8 cellular contexts compared by ENCODE assay signal in the genomic region with DNA sequence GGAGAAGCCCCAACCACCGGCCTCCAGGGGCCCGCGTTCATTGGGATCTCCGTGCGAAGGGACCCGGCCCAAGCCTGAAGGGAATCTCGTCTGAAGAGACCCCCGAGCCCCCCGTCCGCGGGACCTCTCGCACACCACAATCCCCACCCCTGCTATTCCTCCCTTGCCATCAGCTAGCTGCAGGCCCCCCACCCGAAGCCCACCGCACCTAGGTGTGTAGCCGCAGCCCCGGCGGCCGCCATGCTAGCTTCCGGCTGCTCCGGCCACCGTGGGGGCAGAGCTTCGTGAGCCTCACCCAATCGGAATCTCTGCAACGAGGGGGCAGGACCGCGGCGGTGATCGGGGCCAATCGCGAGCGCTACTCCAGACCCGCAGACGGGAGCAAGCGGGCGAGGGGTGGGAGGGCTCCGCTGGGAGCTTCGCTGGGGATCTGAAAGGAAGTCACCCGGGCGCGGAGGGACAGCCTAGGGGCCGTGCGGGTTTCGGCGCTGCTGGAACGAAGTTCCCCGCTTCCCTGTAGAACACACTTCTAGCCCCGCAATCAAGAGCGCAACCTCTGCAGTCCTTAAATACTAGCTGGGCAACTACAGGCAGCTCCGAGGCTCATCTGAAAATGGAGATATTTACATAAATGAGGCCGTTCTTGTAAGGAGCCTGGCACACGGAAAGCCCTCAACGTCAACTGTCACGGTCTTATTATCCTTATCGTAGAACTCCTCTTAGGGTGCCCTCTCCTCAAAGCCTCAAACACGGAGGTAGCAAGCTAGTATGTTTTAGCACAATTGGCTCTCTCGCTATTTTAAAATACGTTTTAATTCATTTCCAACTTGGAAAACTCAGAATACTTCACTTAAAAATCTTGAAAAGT. TPM values are rescaled to one million over a fixed set of nuclear protein-coding genes. Genes with fewer than 3 reads are reported as not detected.
A peak's percentile ranks its signal among the peaks of the same experiment; 100 is the strongest.
DNase-seq lines count a peak whose midpoint lies in the region; ATAC-seq and TF ChIP-seq lines count a peak whose summit lies in the region.

Gene PIGS (minus strand): TSS at position 270 of the 868 bp plus-strand sequence. CDS start 28 bp downstream, at position 242.

- H3K27ac ChIP-seq in AG04450 (ENCODE audit: low read depth, low read length): no peak within 1 kb of the TSS
- H3K27ac ChIP-seq in caudate nucleus (ENCODE audit: low read depth, low read length): peak within 1 kb of the TSS; percentile 69

- H3K27me3 Mint-ChIP-seq in immature natural killer cell (ENCODE audit: low read depth in 3 of 3): peaks cover 2 to 5% (median 3%) of the 10 kb centered on the region in 3 donors

- no peaks in the 10 kb centered on the region for H3K27me3 ChIP-seq in AG04450 (ENCODE audit: control insufficient read depth, insufficient read depth, low read length)

- no peaks in the 10 kb centered on the region for H3K9me3 Mint-ChIP-seq in immature natural killer cell

- DNase-seq in AG04450 (ENCODE audit: low read depth, low spot score) (peak; percentile 66), NCI-H226 (peak; percentile 91), caudate nucleus (lab: John Stamatoyannopoulos, UW) (peak in 60 of 61 donors; percentile 35 to 98 (median 94)), immature natural killer cell (peak; percentile 89 to 90 (median 89)), smooth muscle cell of the brain vasculature (ENCODE audit: low read depth, low spot score) (peak; percentile 73)
- peak; percentile 76 to 88 (median 84) for DNase-seq in activated CD4-positive, CD25-positive, alpha-beta regulatory T cell (lab: John Stamatoyannopoulos, UW)

- H3K4me3 ChIP-seq in AG04450 (ENCODE audit: low read depth, low read length): peak within 1 kb of the TSS; percentile 99

- POLR2A ChIA-PET in AG04450 (lab: Yijun Ruan, JAX): interaction anchor here (0.9 to 1.9 kb wide), 4 partner anchors 10 to 74 kb away, joined by 3 to 10 read pairs (median 3); partner anchors contain the start of genes BLTP2 and UNC119

- CTCF ChIA-PET in AG04450 (lab: Charles Lee): interaction anchor here (1.0 kb wide), 1 partner anchor 24 kb away, joined by 3 read pairs; no protein-coding TSS in a partner anchor

- TF ChIP-seq CTCF in AG04450 (IDR thresholded peaks at IDR 0.05; ENCODE audit: low read depth, low read length): no peak

- ATAC-seq in GM18909 (IDR thresholded peaks at IDR 0.05; ENCODE audit: poor library complexity, unreplicated experiment) (peak; percentile 90), HG03175 (IDR thresholded peaks at IDR 0.05; ENCODE audit: unreplicated experiment) (peak; percentile 94)

- H3K9me3 ChIP-seq in AG04450 (ENCODE audit: control insufficient read depth, insufficient read depth, low read length): no peaks in the 10 kb centered on the region; the same call in 1 of the 2 replicates

- peak within 1 kb of the TSS; percentile 89 to 95 (median 93) for H3K27ac Mint-ChIP-seq in immature natural killer cell

- peak within 1 kb of the TSS; percentile 91 to 98 (median 94) for H3K4me3 Mint-ChIP-seq in immature natural killer cell

- H3K36me3 Mint-ChIP-seq in immature natural killer cell: peaks cover 0 to 13% (median 4%) of the 10 kb centered on the region in 3 donors

- H3K4me1 Mint-ChIP-seq in immature natural killer cell: peaks cover 59 to 64% of the 10 kb centered on the region in 2 donors

RNA-seq across cellular contexts. Expression of gene PIGS, which starts in this region (rescaled TPM):
- polyA plus RNA-seq in AG04450 (2011; rRNA removed): 51.8 and 64.8 TPM in 2 replicates
- 30.6 and 46.4 TPM in 2 replicates for polyA minus RNA-seq in AG04450 (2011; rRNA and poly(A)+ RNA removed)
- 100 to 1,000 TPM in 1 of 3 donors, 10 to 100 TPM in 2; 71.7 to 135 (median 96.8) TPM for polyA plus RNA-seq in immature natural killer cell
